1 cellular context compared by ENCODE assay signal in the genomic region with DNA sequence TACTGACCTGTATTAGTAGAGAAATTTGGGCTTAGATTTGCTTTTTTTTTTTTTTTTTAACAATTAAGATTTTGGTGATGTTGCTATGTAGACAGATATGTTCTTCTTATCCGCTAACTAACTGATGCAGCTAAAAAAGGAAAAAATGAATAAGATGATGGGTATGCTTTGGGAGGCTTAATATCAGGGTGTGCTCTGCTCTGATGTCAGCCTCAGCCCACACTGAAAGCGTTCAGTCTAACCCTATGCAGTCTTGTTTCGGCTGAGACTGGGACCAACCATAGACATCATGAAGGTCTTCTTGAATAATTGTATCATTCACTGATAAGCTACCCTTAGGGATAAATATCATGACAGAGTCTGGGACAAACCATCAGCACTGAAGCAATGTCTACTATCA.
TF ChIP-seq lines count a peak whose summit lies in the region.

No MANE protein-coding gene starts in this region.

TF ChIP-seq in A549, 52 proteins besides CTCF, POLR2A, EP300 and RAD21 (continued from another document):
- TF ChIP-seq, protein P1, sequence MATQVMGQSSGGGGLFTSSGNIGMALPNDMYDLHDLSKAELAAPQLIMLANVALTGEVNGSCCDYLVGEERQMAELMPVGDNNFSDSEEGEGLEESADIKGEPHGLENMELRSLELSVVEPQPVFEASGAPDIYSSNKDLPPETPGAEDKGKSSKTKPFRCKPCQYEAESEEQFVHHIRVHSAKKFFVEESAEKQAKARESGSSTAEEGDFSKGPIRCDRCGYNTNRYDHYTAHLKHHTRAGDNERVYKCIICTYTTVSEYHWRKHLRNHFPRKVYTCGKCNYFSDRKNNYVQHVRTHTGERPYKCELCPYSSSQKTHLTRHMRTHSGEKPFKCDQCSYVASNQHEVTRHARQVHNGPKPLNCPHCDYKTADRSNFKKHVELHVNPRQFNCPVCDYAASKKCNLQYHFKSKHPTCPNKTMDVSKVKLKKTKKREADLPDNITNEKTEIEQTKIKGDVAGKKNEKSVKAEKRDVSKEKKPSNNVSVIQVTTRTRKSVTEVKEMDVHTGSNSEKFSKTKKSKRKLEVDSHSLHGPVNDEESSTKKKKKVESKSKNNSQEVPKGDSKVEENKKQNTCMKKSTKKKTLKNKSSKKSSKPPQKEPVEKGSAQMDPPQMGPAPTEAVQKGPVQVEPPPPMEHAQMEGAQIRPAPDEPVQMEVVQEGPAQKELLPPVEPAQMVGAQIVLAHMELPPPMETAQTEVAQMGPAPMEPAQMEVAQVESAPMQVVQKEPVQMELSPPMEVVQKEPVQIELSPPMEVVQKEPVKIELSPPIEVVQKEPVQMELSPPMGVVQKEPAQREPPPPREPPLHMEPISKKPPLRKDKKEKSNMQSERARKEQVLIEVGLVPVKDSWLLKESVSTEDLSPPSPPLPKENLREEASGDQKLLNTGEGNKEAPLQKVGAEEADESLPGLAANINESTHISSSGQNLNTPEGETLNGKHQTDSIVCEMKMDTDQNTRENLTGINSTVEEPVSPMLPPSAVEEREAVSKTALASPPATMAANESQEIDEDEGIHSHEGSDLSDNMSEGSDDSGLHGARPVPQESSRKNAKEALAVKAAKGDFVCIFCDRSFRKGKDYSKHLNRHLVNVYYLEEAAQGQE (IDR thresholded peaks at IDR 0.05), result no peak
- TF ChIP-seq RNF2 (IDR thresholded peaks at IDR 0.05; ENCODE audit: borderline replicate concordance, low read depth) (no peak), PHF8 (IDR thresholded peaks at IDR 0.05; ENCODE audit: borderline replicate concordance, low read depth) (no peak)
